In genomic region chr14:68244272-68244975, GRCh38 we compare ENCODE assay signal across 17 cellular contexts.
DNase-seq lines count a peak whose midpoint lies in the region; FAIRE-seq and TF ChIP-seq lines count a peak whose summit lies in the region.
"Had no signal": no experiment of that assay in that cellular context is flagged by ENCODE, and none has a peak within 500 bp of the region (broad histone marks: within the 10 kb centered on the region; RNA-seq: fewer than 3 reads in every experiment).

No MANE protein-coding gene starts in this region.

- H3K4me2 ChIP-seq in trophoblast cell (ENCODE audit: low read length), result no peak overlapping the region

- peak overlapping the region; percentile 92 for H2AK5ac ChIP-seq in trophoblast cell (ENCODE audit: low read length)

- H3K27ac Mint-ChIP-seq in glutamatergic neuron (ENCODE audit: unreplicated experiment), result no peak overlapping the region
- H3K27ac Mint-ChIP-seq: CD8-positive, alpha-beta T cell; T-helper 2 cell treated with Interferon-gamma antibody and Interleukin-4, amounts not matched to agents 5 μg/mL and 100 μg/mL, for 36 hours had no signal

- H3K4me1 Mint-ChIP-seq in glutamatergic neuron (ENCODE audit: low read depth, unreplicated experiment), result no peaks in the 10 kb centered on the region

- no peak overlapping the region for H3K9ac ChIP-seq in trophoblast cell (ENCODE audit: low read length)

- WGBS in esophagus squamous epithelium, 2 donors, result 24 to 39% methylated on average over 4 of the region's 4 CpGs
- WGBS in trophoblast cell (ENCODE audit: extremely low coverage, insufficient coverage, insufficient read length), result no CpG with 5 or more reads among the region's 4 CpGs
- WGBS in tibial nerve, 2 donors, result 35 to 41% methylated on average over 4 of the region's 4 CpGs

- no peaks in the 10 kb centered on the region for H3K36me3 Mint-ChIP-seq in glutamatergic neuron (ENCODE audit: unreplicated experiment)
- H3K36me3 Mint-ChIP-seq: CD8-positive, alpha-beta T cell; stimulated activated memory B cell treated with anti-CD40 and anti-IgM and Interleukin-4, amounts not matched to agents 10 μg/mL and 1 μg/mL and 100 μg/mL, for 72 hours had no signal

- peaks cover 6% of the 10 kb centered on the region for H3K79me2 ChIP-seq in trophoblast cell (ENCODE audit: control insufficient read depth, insufficient read depth, low read length, poor library complexity)

- H3K9me3 Mint-ChIP-seq in glutamatergic neuron (ENCODE audit: unreplicated experiment), result no peaks in the 10 kb centered on the region
- H3K9me3 Mint-ChIP-seq: CD8-positive, alpha-beta T cell; stimulated activated memory B cell treated with anti-CD40 and anti-IgM and Interleukin-4, amounts not matched to agents 10 μg/mL and 1 μg/mL and 100 μg/mL, for 72 hours; T-helper 2 cell treated with Interferon-gamma antibody and Interleukin-4, amounts not matched to agents 5 μg/mL and 100 μg/mL, for 36 hours had no signal

- peaks cover 46% of the 10 kb centered on the region for H3K79me1 ChIP-seq in trophoblast cell (ENCODE audit: low read length)

- H3K4ac ChIP-seq in trophoblast cell (ENCODE audit: low read depth, low read length), result peak overlapping the region; percentile 47

- H3K4me3 Mint-ChIP-seq in glutamatergic neuron (ENCODE audit: unreplicated experiment), result no peak overlapping the region
- H3K4me3 Mint-ChIP-seq: CD8-positive, alpha-beta T cell; stimulated activated memory B cell treated with anti-CD40 and anti-IgM and Interleukin-4, amounts not matched to agents 10 μg/mL and 1 μg/mL and 100 μg/mL, for 72 hours; T-helper 2 cell treated with Interferon-gamma antibody and Interleukin-4, amounts not matched to agents 5 μg/mL and 100 μg/mL, for 36 hours had no signal

- TF ChIP-seq CTCF in esophagus squamous epithelium (IDR thresholded peaks at IDR 0.05), result no peak
- TF ChIP-seq CTCF in tibial nerve (IDR thresholded peaks at IDR 0.05), result no peak
- TF ChIP-seq CTCF in glutamatergic neuron (IDR thresholded peaks at IDR 0.05; ENCODE audit: partially characterized antibody, unreplicated experiment), result no peak

- H3K4me3 ChIP-seq in esophagus squamous epithelium, result no peak overlapping the region
- no peak overlapping the region for H3K4me3 ChIP-seq in trophoblast cell (ENCODE audit: low read depth, low read length)
- H3K4me3 ChIP-seq in tibial nerve, result no peak overlapping the region
- H3K4me3 ChIP-seq: HAP-1 had no signal

- peak overlapping the region; percentile 71 to 92 (median 87) for H3K27ac ChIP-seq in esophagus squamous epithelium
- H3K27ac ChIP-seq in trophoblast cell (ENCODE audit: low read depth, low read length), result peak overlapping the region; percentile 96
- peak overlapping the region in 3 of 4 donors; percentile 60 to 82 (median 81) for H3K27ac ChIP-seq in tibial nerve
- H3K27ac ChIP-seq: RWPE1 had no signal

- H4K8ac ChIP-seq in trophoblast cell (ENCODE audit: low read depth, low read length), result peak overlapping the region; percentile 61

- TF ChIP-seq POLR2A in esophagus squamous epithelium (IDR thresholded peaks at IDR 0.05), result no peak
- TF ChIP-seq POLR2A in tibial nerve (IDR thresholded peaks at IDR 0.05), result no peak

- intact Hi-C loops in esophagus squamous epithelium (cut with DNase I), result loop anchor here (10.0 kb wide), 1 partner anchor 300 kb away; no protein-coding TSS in a partner anchor

- H3K4me1 ChIP-seq in esophagus squamous epithelium (peaks cover 42 to 100% (median 53%) of the 10 kb centered on the region in 3 donors), trophoblast cell (ENCODE audit: control insufficient read depth in 1 of 2, insufficient read depth in 2 of 2, low read length in 2 of 2) (peaks cover 16 to 21% of the 10 kb centered on the region in 2 experiments), tibial nerve (peaks cover 0 to 64% (median 36%) of the 10 kb centered on the region in 4 donors)

- peak overlapping the region; percentile 80 for H2BK5ac ChIP-seq in trophoblast cell (ENCODE audit: low read depth, low read length, poor library complexity)

- H3K23ac ChIP-seq in trophoblast cell (ENCODE audit: low read length), result no peak overlapping the region

- H3K9me3 ChIP-seq in esophagus squamous epithelium (no peaks in the 10 kb centered on the region), trophoblast cell (ENCODE audit: insufficient read depth, low read depth, low read length) (no peaks in the 10 kb centered on the region), tibial nerve (no peaks in the 10 kb centered on the region)
- H3K9me3 ChIP-seq: HAP-1 had no signal

- H2AFZ ChIP-seq in trophoblast cell (ENCODE audit: insufficient read depth, low read length, poor library complexity), result no peak overlapping the region

- no peaks in the 10 kb centered on the region for H3K27me3 Mint-ChIP-seq in glutamatergic neuron (ENCODE audit: unreplicated experiment)
- H3K27me3 Mint-ChIP-seq: stimulated activated memory B cell treated with anti-CD40 and anti-IgM and Interleukin-4, amounts not matched to agents 10 μg/mL and 1 μg/mL and 100 μg/mL, for 72 hours had no signal

- peak; percentile 79 for FAIRE-seq in RCC 7860 (lab: Jason Lieb, UNC)
- FAIRE-seq: keratinocyte had no signal

- DNase-seq in RCC 7860 (ENCODE audit: low spot score) (peak; percentile 62), esophagus squamous epithelium (lab: John Stamatoyannopoulos, UW) (no peak), trophoblast cell (no peak), tibial nerve (ENCODE audit: low spot score in 2 of 2) (no peak), cortex of kidney (lab: John Stamatoyannopoulos, UW) (no peak), glutamatergic neuron (no peak), T-helper 2 cell (no peak), activated gamma-delta T cell treated with Interleukin-2 at 50 U/mL for 16 hours (no peak)
- DNase-seq: CD8-positive, alpha-beta T cell; GF-D8; occipital lobe; stimulated activated CD4-positive, alpha-beta T cell treated with anti-CD3 and anti-CD28 coated beads, Interleukin-2, amount 100 ng/mL, for 48 hours had no signal

- no peak for TF ChIP-seq EP300 in tibial nerve (IDR thresholded peaks at IDR 0.05)

- H2BK12ac ChIP-seq in trophoblast cell (ENCODE audit: low read length), result peak overlapping the region; percentile 99

- H4K12ac ChIP-seq in trophoblast cell (ENCODE audit: low read depth, low read length), result no peak overlapping the region

- H3K36me3 ChIP-seq in esophagus squamous epithelium, result no peaks in the 10 kb centered on the region
- H3K36me3 ChIP-seq in trophoblast cell (ENCODE audit: control insufficient read depth in 1 of 2, insufficient read depth in 2 of 2, low read length in 2 of 2), result no peaks in the 10 kb centered on the region
- no peaks in the 10 kb centered on the region for H3K36me3 ChIP-seq in tibial nerve
- H3K36me3 ChIP-seq: HAP-1 had no signal

- H3K27me3 ChIP-seq in esophagus squamous epithelium (no peaks in the 10 kb centered on the region), trophoblast cell (ENCODE audit: insufficient read depth, low read length) (no peaks in the 10 kb centered on the region), tibial nerve (no peaks in the 10 kb centered on the region)

- H3K14ac ChIP-seq in trophoblast cell (ENCODE audit: low read length), result peak overlapping the region; percentile 86

- H2BK120ac ChIP-seq in trophoblast cell (ENCODE audit: insufficient read depth, low read length, poor library complexity), result peak overlapping the region; percentile 81

- peak overlapping the region; percentile 77 for H3K18ac ChIP-seq in trophoblast cell (ENCODE audit: low read length)

- H4K91ac ChIP-seq in trophoblast cell (ENCODE audit: low read depth, low read length), result peak overlapping the region; percentile 76
